In the genomic region with DNA sequence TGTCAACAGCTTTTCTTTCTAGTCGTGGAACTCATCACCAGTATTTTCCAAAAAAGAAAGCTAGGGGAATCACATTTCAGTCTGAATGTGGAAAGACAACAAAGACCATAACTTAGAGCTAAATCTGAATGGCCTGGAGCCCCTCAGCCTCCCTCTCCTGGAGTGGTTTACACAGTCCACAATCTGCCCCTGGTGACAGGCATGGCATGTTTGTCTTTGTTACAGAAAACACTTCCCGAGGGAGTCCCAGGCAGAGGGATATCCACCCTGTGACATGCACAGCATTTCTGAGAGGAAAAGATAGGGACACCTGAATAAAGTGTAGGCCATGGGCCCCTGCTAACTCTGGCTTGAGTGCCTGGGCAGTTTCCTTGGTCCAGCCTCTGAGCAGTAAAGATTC, we compare ENCODE assay signal across 1 cellular context.
TF ChIP-seq lines count a peak whose summit lies in the region.

No MANE protein-coding gene starts in this region.

TF ChIP-seq in HepG2, 621 proteins besides CTCF, POLR2A, EP300 and RAD21 (continued from another document and continues in another):
- no peak for TF ChIP-seq HDAC6 (IDR thresholded peaks at IDR 0.05; ENCODE audit: low read depth, low read length)
- peak; percentile 32; the same call in 1 of the 2 replicates for TF ChIP-seq RARA (CRISPR knock-in tag; IDR thresholded peaks at IDR 0.05)
- TF ChIP-seq, protein P1, sequence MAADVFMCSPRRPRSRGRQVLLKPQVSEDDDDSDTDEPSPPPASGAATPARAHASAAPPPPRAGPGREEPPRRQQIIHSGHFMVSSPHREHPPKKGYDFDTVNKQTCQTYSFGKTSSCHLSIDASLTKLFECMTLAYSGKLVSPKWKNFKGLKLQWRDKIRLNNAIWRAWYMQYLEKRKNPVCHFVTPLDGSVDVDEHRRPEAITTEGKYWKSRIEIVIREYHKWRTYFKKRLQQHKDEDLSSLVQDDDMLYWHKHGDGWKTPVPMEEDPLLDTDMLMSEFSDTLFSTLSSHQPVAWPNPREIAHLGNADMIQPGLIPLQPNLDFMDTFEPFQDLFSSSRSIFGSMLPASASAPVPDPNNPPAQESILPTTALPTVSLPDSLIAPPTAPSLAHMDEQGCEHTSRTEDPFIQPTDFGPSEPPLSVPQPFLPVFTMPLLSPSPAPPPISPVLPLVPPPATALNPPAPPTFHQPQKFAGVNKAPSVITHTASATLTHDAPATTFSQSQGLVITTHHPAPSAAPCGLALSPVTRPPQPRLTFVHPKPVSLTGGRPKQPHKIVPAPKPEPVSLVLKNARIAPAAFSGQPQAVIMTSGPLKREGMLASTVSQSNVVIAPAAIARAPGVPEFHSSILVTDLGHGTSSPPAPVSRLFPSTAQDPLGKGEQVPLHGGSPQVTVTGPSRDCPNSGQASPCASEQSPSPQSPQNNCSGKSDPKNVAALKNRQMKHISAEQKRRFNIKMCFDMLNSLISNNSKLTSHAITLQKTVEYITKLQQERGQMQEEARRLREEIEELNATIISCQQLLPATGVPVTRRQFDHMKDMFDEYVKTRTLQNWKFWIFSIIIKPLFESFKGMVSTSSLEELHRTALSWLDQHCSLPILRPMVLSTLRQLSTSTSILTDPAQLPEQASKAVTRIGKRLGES (CRISPR knock-in tag; IDR thresholded peaks at IDR 0.05; ENCODE audit: borderline replicate concordance): no peak
- TF ChIP-seq TEAD2 (CRISPR knock-in tag; IDR thresholded peaks at IDR 0.05): no peak
- TF ChIP-seq, protein P2, sequence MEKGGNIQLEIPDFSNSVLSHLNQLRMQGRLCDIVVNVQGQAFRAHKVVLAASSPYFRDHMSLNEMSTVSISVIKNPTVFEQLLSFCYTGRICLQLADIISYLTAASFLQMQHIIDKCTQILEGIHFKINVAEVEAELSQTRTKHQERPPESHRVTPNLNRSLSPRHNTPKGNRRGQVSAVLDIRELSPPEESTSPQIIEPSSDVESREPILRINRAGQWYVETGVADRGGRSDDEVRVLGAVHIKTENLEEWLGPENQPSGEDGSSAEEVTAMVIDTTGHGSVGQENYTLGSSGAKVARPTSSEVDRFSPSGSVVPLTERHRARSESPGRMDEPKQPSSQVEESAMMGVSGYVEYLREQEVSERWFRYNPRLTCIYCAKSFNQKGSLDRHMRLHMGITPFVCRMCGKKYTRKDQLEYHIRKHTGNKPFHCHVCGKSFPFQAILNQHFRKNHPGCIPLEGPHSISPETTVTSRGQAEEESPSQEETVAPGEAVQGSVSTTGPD (CRISPR knock-in tag; IDR thresholded peaks at IDR 0.05): no peak
- TF ChIP-seq, protein P3, sequence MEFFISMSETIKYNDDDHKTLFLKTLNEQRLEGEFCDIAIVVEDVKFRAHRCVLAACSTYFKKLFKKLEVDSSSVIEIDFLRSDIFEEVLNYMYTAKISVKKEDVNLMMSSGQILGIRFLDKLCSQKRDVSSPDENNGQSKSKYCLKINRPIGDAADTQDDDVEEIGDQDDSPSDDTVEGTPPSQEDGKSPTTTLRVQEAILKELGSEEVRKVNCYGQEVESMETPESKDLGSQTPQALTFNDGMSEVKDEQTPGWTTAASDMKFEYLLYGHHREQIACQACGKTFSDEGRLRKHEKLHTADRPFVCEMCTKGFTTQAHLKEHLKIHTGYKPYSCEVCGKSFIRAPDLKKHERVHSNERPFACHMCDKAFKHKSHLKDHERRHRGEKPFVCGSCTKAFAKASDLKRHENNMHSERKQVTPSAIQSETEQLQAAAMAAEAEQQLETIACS (CRISPR knock-in tag; IDR thresholded peaks at IDR 0.05): no peak
- no peak for TF ChIP-seq EED (CRISPR knock-in tag; IDR thresholded peaks at IDR 0.05)
- no peak for TF ChIP-seq ATAD3A (CRISPR knock-in tag; IDR thresholded peaks at IDR 0.05)
- no peak for TF ChIP-seq MBNL3 (CRISPR knock-in tag; conservative IDR thresholded peaks at IDR 0.05)
- TF ChIP-seq, protein P4, sequence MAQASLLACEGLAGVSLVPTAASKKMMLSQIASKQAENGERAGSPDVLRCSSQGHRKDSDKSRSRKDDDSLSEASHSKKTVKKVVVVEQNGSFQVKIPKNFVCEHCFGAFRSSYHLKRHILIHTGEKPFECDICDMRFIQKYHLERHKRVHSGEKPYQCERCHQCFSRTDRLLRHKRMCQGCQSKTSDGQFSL (CRISPR knock-in tag; IDR thresholded peaks at IDR 0.05): no peak
- TF ChIP-seq PHF5A (CRISPR knock-in tag; IDR thresholded peaks at IDR 0.05; ENCODE audit: low read depth, unreplicated experiment): no peak
- TF ChIP-seq BORCS8-MEF2B (CRISPR knock-in tag; IDR thresholded peaks at IDR 0.05): no peak
- TF ChIP-seq, protein P5, sequence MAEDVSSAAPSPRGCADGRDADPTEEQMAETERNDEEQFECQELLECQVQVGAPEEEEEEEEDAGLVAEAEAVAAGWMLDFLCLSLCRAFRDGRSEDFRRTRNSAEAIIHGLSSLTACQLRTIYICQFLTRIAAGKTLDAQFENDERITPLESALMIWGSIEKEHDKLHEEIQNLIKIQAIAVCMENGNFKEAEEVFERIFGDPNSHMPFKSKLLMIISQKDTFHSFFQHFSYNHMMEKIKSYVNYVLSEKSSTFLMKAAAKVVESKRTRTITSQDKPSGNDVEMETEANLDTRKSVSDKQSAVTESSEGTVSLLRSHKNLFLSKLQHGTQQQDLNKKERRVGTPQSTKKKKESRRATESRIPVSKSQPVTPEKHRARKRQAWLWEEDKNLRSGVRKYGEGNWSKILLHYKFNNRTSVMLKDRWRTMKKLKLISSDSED (CRISPR knock-in tag; IDR thresholded peaks at IDR 0.05): no peak
- 0 out of 2 replicates have a peak, but pooled peaks have one; percentile 46 for TF ChIP-seq MEIS2 (CRISPR knock-in tag; IDR thresholded peaks at IDR 0.05)
- TF ChIP-seq, protein P6, sequence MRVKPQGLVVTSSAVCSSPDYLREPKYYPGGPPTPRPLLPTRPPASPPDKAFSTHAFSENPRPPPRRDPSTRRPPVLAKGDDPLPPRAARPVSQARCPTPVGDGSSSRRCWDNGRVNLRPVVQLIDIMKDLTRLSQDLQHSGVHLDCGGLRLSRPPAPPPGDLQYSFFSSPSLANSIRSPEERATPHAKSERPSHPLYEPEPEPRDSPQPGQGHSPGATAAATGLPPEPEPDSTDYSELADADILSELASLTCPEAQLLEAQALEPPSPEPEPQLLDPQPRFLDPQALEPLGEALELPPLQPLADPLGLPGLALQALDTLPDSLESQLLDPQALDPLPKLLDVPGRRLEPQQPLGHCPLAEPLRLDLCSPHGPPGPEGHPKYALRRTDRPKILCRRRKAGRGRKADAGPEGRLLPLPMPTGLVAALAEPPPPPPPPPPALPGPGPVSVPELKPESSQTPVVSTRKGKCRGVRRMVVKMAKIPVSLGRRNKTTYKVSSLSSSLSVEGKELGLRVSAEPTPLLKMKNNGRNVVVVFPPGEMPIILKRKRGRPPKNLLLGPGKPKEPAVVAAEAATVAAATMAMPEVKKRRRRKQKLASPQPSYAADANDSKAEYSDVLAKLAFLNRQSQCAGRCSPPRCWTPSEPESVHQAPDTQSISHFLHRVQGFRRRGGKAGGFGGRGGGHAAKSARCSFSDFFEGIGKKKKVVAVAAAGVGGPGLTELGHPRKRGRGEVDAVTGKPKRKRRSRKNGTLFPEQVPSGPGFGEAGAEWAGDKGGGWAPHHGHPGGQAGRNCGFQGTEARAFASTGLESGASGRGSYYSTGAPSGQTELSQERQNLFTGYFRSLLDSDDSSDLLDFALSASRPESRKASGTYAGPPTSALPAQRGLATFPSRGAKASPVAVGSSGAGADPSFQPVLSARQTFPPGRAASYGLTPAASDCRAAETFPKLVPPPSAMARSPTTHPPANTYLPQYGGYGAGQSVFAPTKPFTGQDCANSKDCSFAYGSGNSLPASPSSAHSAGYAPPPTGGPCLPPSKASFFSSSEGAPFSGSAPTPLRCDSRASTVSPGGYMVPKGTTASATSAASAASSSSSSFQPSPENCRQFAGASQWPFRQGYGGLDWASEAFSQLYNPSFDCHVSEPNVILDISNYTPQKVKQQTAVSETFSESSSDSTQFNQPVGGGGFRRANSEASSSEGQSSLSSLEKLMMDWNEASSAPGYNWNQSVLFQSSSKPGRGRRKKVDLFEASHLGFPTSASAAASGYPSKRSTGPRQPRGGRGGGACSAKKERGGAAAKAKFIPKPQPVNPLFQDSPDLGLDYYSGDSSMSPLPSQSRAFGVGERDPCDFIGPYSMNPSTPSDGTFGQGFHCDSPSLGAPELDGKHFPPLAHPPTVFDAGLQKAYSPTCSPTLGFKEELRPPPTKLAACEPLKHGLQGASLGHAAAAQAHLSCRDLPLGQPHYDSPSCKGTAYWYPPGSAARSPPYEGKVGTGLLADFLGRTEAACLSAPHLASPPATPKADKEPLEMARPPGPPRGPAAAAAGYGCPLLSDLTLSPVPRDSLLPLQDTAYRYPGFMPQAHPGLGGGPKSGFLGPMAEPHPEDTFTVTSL (CRISPR knock-in tag; IDR thresholded peaks at IDR 0.05; ENCODE audit: borderline replicate concordance): peak; percentile 72; the same call in 1 of the 2 replicates
- TF ChIP-seq CCAR2 (optimal IDR thresholded peaks at IDR 0.05; ENCODE audit: low read depth, low read length): no peak
- no peak for TF ChIP-seq KAT7 (CRISPR knock-in tag; IDR thresholded peaks at IDR 0.05; ENCODE audit: borderline replicate concordance)
- no peak for TF ChIP-seq HNRNPUL1 (IDR thresholded peaks at IDR 0.05; ENCODE audit: low read depth, low read length)
- TF ChIP-seq ZNF121 (CRISPR knock-in tag; IDR thresholded peaks at IDR 0.05): no peak
- TF ChIP-seq, protein P7, sequence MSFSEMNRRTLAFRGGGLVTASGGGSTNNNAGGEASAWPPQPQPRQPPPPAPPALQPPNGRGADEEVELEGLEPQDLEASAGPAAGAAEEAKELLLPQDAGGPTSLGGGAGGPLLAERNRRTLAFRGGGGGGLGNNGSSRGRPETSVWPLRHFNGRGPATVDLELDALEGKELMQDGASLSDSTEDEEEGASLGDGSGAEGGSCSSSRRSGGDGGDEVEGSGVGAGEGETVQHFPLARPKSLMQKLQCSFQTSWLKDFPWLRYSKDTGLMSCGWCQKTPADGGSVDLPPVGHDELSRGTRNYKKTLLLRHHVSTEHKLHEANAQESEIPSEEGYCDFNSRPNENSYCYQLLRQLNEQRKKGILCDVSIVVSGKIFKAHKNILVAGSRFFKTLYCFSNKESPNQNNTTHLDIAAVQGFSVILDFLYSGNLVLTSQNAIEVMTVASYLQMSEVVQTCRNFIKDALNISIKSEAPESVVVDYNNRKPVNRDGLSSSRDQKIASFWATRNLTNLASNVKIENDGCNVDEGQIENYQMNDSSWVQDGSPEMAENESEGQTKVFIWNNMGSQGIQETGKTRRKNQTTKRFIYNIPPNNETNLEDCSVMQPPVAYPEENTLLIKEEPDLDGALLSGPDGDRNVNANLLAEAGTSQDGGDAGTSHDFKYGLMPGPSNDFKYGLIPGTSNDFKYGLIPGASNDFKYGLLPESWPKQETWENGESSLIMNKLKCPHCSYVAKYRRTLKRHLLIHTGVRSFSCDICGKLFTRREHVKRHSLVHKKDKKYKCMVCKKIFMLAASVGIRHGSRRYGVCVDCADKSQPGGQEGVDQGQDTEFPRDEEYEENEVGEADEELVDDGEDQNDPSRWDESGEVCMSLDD (CRISPR knock-in tag; IDR thresholded peaks at IDR 0.05; ENCODE audit: borderline replicate concordance): no peak
- TF ChIP-seq SKI (IDR thresholded peaks at IDR 0.05; ENCODE audit: partially characterized antibody): no peak
- TF ChIP-seq, protein P8, sequence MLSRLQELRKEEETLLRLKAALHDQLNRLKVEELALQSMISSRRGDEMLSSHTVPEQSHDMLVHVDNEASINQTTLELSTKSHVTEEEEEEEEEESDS (CRISPR knock-in tag; IDR thresholded peaks at IDR 0.05; ENCODE audit: borderline replicate concordance): no peak
- no peak for TF ChIP-seq GPN1 (CRISPR knock-in tag; IDR thresholded peaks at IDR 0.05; ENCODE audit: borderline replicate concordance)
- TF ChIP-seq AGO2 (optimal IDR thresholded peaks at IDR 0.05; ENCODE audit: low read depth, low read length): no peak
- no peak for TF ChIP-seq PAF1 (CRISPR knock-in tag; IDR thresholded peaks at IDR 0.05)
- TF ChIP-seq MXI1 (IDR thresholded peaks at IDR 0.05; ENCODE audit: borderline replicate concordance, low read depth, low read length): no peak; the same call in 2 of the 3 replicates
- no peak for TF ChIP-seq ZNF350 (CRISPR knock-in tag; IDR thresholded peaks at IDR 0.05; ENCODE audit: borderline replicate concordance, low read depth)
- TF ChIP-seq KLF13 (CRISPR knock-in tag; IDR thresholded peaks at IDR 0.05): no peak
- TF ChIP-seq ZSCAN9 (CRISPR knock-in tag; IDR thresholded peaks at IDR 0.05; ENCODE audit: borderline replicate concordance): no peak
- peak; percentile 32; the same call in 1 of the 2 replicates for TF ChIP-seq IRX3 (CRISPR knock-in tag; IDR thresholded peaks at IDR 0.05; ENCODE audit: borderline replicate concordance, low read depth)
- no peak for TF ChIP-seq U2AF2 (IDR thresholded peaks at IDR 0.05; ENCODE audit: low read depth, low read length)
- TF ChIP-seq AHR (CRISPR knock-in tag; IDR thresholded peaks at IDR 0.05): no peak
- TF ChIP-seq PRPF4 (IDR thresholded peaks at IDR 0.05; ENCODE audit: low read depth, low read length, poor library complexity, severe bottlenecking): no peak
- no peak for TF ChIP-seq ZNF430 (CRISPR knock-in tag; IDR thresholded peaks at IDR 0.05)
- TF ChIP-seq SNAPC2 (CRISPR knock-in tag; IDR thresholded peaks at IDR 0.05): no peak
- TF ChIP-seq ZNF629 (CRISPR knock-in tag; conservative IDR thresholded peaks at IDR 0.05): no peak
- TF ChIP-seq, protein P9, sequence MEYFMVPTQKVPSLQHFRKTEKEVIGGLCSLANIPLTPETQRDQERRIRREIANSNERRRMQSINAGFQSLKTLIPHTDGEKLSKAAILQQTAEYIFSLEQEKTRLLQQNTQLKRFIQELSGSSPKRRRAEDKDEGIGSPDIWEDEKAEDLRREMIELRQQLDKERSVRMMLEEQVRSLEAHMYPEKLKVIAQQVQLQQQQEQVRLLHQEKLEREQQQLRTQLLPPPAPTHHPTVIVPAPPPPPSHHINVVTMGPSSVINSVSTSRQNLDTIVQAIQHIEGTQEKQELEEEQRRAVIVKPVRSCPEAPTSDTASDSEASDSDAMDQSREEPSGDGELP (IDR thresholded peaks at IDR 0.05; ENCODE audit: borderline replicate concordance, low read depth): no peak
- no peak for TF ChIP-seq NR2F6 (IDR thresholded peaks at IDR 0.05)
- TF ChIP-seq NR2F6 (CRISPR knock-in tag; IDR thresholded peaks at IDR 0.05): no peak
- TF ChIP-seq MTA1 (CRISPR knock-in tag; IDR thresholded peaks at IDR 0.05; ENCODE audit: borderline replicate concordance): no peak
